Comparison of ENCODE assay signal across 1 cellular context in the genomic region with DNA sequence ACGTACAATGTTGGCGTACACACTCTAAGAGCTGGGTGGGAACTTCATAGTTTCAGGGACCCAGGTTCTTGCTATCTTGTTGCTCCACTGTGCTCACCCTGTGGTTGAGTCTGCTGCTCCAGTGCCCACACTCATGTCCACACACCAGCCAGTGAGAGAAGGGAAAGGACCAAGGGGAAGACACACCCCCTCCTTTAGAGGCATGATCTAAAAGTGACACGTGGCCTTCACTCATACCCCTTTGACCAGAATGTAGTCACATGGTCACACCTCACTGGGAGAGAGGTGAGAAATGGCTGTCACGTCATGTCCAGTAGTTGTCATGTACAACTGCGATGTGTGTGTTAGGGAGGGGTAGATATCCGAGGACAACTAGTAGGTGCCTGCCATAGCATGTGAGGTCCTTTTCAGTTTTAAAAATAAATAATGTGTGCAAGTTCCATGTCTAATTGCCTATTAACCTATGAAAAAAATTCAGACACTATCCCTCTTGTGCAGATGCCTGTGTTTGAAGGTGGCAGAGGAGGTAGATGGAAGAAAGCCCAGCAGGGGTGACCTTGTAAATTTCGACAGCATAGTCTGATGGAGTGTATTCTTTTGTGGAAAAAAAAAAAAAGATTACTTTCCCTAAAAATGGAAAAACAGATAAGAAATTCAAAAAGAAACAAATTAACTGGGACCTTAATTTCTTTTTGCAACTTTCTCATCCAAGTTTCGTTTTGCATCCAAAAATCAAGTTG.
TF ChIP-seq lines count a peak whose summit lies in the region.

No MANE protein-coding gene starts in this region.

TF ChIP-seq in IMR-90, 13 proteins besides CTCF, POLR2A, EP300 and RAD21 (continued from another document):
- TF ChIP-seq, protein P1, sequence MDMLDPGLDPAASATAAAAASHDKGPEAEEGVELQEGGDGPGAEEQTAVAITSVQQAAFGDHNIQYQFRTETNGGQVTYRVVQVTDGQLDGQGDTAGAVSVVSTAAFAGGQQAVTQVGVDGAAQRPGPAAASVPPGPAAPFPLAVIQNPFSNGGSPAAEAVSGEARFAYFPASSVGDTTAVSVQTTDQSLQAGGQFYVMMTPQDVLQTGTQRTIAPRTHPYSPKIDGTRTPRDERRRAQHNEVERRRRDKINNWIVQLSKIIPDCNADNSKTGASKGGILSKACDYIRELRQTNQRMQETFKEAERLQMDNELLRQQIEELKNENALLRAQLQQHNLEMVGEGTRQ (IDR thresholded peaks at IDR 0.05; ENCODE audit: low read depth, low read length), result no peak
- TF ChIP-seq MAFK (IDR thresholded peaks at IDR 0.05; ENCODE audit: low read depth, low read length) (no peak), MXI1 (IDR thresholded peaks at IDR 0.05; ENCODE audit: borderline replicate concordance, low read depth, low read length) (no peak), SMC3 (IDR thresholded peaks at IDR 0.05; ENCODE audit: low read depth, low read length) (no peak), CHD1 (IDR thresholded peaks at IDR 0.05; ENCODE audit: low read depth, low read length) (no peak), FOS (IDR thresholded peaks at IDR 0.05; ENCODE audit: low read depth, low read length) (no peak), NFE2L2 (IDR thresholded peaks at IDR 0.05; ENCODE audit: low read depth, low read length) (no peak), CEBPB (IDR thresholded peaks at IDR 0.05; ENCODE audit: low read depth, low read length) (no peak), BHLHE40 (IDR thresholded peaks at IDR 0.05; ENCODE audit: low read depth, low read length) (no peak), MAZ (IDR thresholded peaks at IDR 0.05; ENCODE audit: borderline replicate concordance, low read depth, low read length) (no peak)
TF ChIP-seq in IMR-90: peak in this region for 0.
